Comparison of ENCODE assay signal across 23 cellular contexts in the genomic region with DNA sequence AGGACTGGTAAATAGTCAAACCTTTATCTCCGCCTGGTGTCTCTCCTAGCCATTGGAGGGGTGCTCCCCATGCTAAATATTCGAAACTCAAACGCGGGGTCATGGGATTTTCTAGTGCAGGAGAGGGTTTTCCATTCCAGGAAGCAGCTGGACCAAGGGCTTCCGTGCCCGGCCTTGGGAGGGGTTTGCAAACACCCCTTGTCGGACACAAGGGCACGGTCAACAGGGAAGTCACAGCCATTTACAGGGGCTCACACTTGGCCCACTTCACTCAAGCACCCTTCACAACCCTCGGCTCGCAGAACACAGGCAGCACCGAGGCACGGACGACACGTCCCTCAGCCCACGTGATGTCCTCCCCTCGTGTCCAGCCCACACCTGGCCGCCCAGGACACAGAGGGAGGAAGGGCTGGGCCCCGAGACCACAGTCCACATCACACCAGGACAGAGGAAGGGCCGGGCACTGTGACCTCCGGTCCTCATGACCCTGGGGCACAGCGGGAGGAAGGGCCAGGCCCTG. TPM values are rescaled to one million over a fixed set of nuclear protein-coding genes. Genes with fewer than 3 reads are reported as not detected.
DNase-seq lines count a peak whose midpoint lies in the region; ATAC-seq and TF ChIP-seq lines count a peak whose summit lies in the region.
"Had no signal": no experiment of that assay in that cellular context is flagged by ENCODE, and none has a peak within 500 bp of the region (broad histone marks: within the 10 kb centered on the region; RNA-seq: fewer than 3 reads in every experiment).

No MANE protein-coding gene starts in this region.

- no peak overlapping the region for H4K91ac ChIP-seq in neuronal stem cell (ENCODE audit: low read depth, low read length, poor library complexity)

- no peak overlapping the region for H3K27ac ChIP-seq in right atrium auricular region
- no peak overlapping the region for H3K27ac ChIP-seq in neuronal stem cell (replicated peaks; ENCODE audit: low read length)
- H3K27ac ChIP-seq: adrenal gland; BLaER1 treated with 17β-estradiol and CSF1 and Interleukin-3, amounts not matched to agents 10 nM and 100 nM; breast epithelium; GM23248; transverse colon had no signal

- DNase-seq in Right ventricle myocardium superior (peak; percentile 39), right atrium auricular region (ENCODE audit: low spot score) (no peak), left cardiac atrium (peak; percentile 9), neuronal stem cell (ENCODE audit: low spot score) (no peak), NCI-H2171 treated with DMSO at 0.1 percent for 48 hours (lab: John Stamatoyannopoulos, UW) (no peak), KG1 (lab: John Stamatoyannopoulos, UW) (no peak), Ammon's horn (ENCODE audit: low spot score) (no peak)
- DNase-seq: activated CD4-positive, alpha-beta T cell treated with anti-CD3 and anti-CD28 coated beads for 4 hours; GM23248; IMR-90; left colon; NCI-H446 treated with DMSO at 0.1 percent for 48 hours; nephron progenitor cell; small intestine; stimulated activated CD4-positive, alpha-beta T cell treated with anti-CD3 and anti-CD28 coated beads, Interleukin-2, amount 100 ng/mL, for 48 hours; stimulated activated naive CD4-positive, alpha-beta T cell treated with Interleukin-2 at 50 U/mL for 16 hours; T-cell; transverse colon had no signal

- H3K4me1 ChIP-seq in right atrium auricular region (peaks cover 0 to 8% of the 10 kb centered on the region in 2 donors), neuronal stem cell (ENCODE audit: control insufficient read depth in 2 of 2, insufficient read depth in 1 of 2, low read depth in 1 of 2, low read length in 2 of 2) (peaks cover 8% of the 10 kb centered on the region in 2 donors)

- H3K36me3 ChIP-seq in right atrium auricular region (no peaks in the 10 kb centered on the region), neuronal stem cell (replicated peaks in 1 of 2; ENCODE audit: control insufficient read depth in 2 of 2, insufficient read depth in 2 of 2, low read length in 2 of 2) (no peaks in the 10 kb centered on the region)
- H3K36me3 ChIP-seq: adrenal gland; BLaER1 treated with 17β-estradiol and CSF1 and Interleukin-3, amounts not matched to agents 10 nM and 100 nM; breast epithelium; transverse colon had no signal

- H2BK12ac ChIP-seq in neuronal stem cell (ENCODE audit: low read length), result peak overlapping the region; percentile 73

- H3K23ac ChIP-seq in neuronal stem cell (ENCODE audit: low read depth, low read length, poor library complexity), result no peak overlapping the region

- peaks cover 2% of the 10 kb centered on the region for H3K79me1 ChIP-seq in neuronal stem cell (ENCODE audit: low read depth, low read length)

- ATAC-seq in Right ventricle myocardium superior (ENCODE audit: poor library complexity) (no peak), left cardiac atrium (no peak), HG03520 (IDR thresholded peaks at IDR 0.05; ENCODE audit: unreplicated experiment) (no peak)
- ATAC-seq: activated T-helper 17 cell treated with anti-CD3 and anti-CD28 coated beads, Interleukin-2, amount 50 U/mL, for 72 hours; left colon; T-cell had no signal

- no peak overlapping the region for H2BK120ac ChIP-seq in neuronal stem cell (ENCODE audit: low read depth, low read length)

- no peak overlapping the region for H4K8ac ChIP-seq in neuronal stem cell (ENCODE audit: low read depth, low read length)

- H3K9ac ChIP-seq in neuronal stem cell (ENCODE audit: low read depth, low read length, poor library complexity), result no peak overlapping the region
- H3K9ac ChIP-seq: BLaER1 treated with 17β-estradiol and CSF1 and Interleukin-3, amounts not matched to agents 10 nM and 100 nM; GM23248 had no signal

- no peak overlapping the region for H2AFZ ChIP-seq in neuronal stem cell (ENCODE audit: low read length)
- H2AFZ ChIP-seq: GM23248 had no signal

- H2BK5ac ChIP-seq in neuronal stem cell (ENCODE audit: low read length), result no peak overlapping the region

- H2BK15ac ChIP-seq in neuronal stem cell (ENCODE audit: low read length), result peak overlapping the region; percentile 24

- H3K4me2 ChIP-seq in neuronal stem cell (ENCODE audit: insufficient read depth, low read length, poor library complexity, severe bottlenecking), result no peak overlapping the region
- H3K4me2 ChIP-seq: BLaER1 treated with 17β-estradiol and CSF1 and Interleukin-3, amounts not matched to agents 10 nM and 100 nM had no signal

- H3K18ac ChIP-seq in neuronal stem cell (ENCODE audit: low read length), result peak overlapping the region; percentile 83

- peak overlapping the region; percentile 96 for H2AK5ac ChIP-seq in neuronal stem cell (ENCODE audit: low read depth, low read length)

- WGBS in neuronal stem cell (ENCODE audit: extremely low coverage in 2 of 2, insufficient read length in 2 of 2, insufficient replicate concordance in 1 of 2), 2 donors, result no CpG with 5 or more reads among the region's 21 CpGs

- H3K4me3 ChIP-seq in right atrium auricular region (no peak overlapping the region), neuronal stem cell (ENCODE audit: low read length in 2 of 2) (peak overlapping the region in 1 of 2 donors; percentile 9)
- H3K4me3 ChIP-seq: adrenal gland; BLaER1 treated with 17β-estradiol and CSF1 and Interleukin-3, amounts not matched to agents 10 nM and 100 nM; breast epithelium; GM23248; transverse colon had no signal

- H3K27me3 ChIP-seq in right atrium auricular region (no peaks in the 10 kb centered on the region), neuronal stem cell (ENCODE audit: control insufficient read depth in 3 of 3, insufficient read depth in 3 of 3, low read depth in 1 of 3, low read length in 3 of 3) (no peaks in the 10 kb centered on the region)
- H3K27me3 ChIP-seq: adrenal gland; BLaER1 treated with 17β-estradiol and CSF1 and Interleukin-3, amounts not matched to agents 10 nM and 100 nM; breast epithelium; transverse colon had no signal

- intact Hi-C loops in Right ventricle myocardium superior (cut with DNase I) (no loop called here), left cardiac atrium (cut with DNase I) (no loop called here)

- TF ChIP-seq CTCF in right atrium auricular region (IDR thresholded peaks at IDR 0.05), result no peak

- H3K14ac ChIP-seq in neuronal stem cell (ENCODE audit: low read length), result peak overlapping the region; percentile 75

- H3K4ac ChIP-seq in neuronal stem cell (ENCODE audit: low read length), result no peak overlapping the region

- H3K9me3 ChIP-seq in right atrium auricular region, result no peaks in the 10 kb centered on the region
- H3K9me3 ChIP-seq in neuronal stem cell (replicated peaks in 1 of 2; ENCODE audit: control insufficient read depth in 2 of 2, insufficient read depth in 1 of 2, low read depth in 1 of 2, low read length in 2 of 2), result no peaks in the 10 kb centered on the region
- H3K9me3 ChIP-seq: adrenal gland, breast epithelium, transverse colon had no signal

RNA-seq across cellular contexts. Expression of a gene that starts 10.3 kb away (rescaled TPM):
- total RNA-seq in Right ventricle myocardium superior, result 5.1 TPM
- total RNA-seq in right atrium auricular region, result 1 to 10 TPM; 2.2 to 3.0 TPM
- total RNA-seq in left cardiac atrium, result 10 to 100 TPM in 1 of 2 donors, 1 to 10 TPM in 1; 2.9 to 13.7 TPM
- 32.6 TPM for polyA plus RNA-seq in neuronal stem cell (2013, experiment 1 of 2)
- 33.7 TPM for polyA plus RNA-seq in neuronal stem cell (2013, experiment 2 of 2)

RNA-seq across cellular contexts. Expression of a gene that starts 47.7 kb away (rescaled TPM):
- total RNA-seq in Right ventricle myocardium superior (50.8 TPM), right atrium auricular region (10 to 100 TPM; 44.6 to 52.1 TPM), left cardiac atrium (10 to 100 TPM; 48.0 to 55.6 TPM)
- 42.2 TPM for polyA plus RNA-seq in neuronal stem cell (2013, experiment 1 of 2)
- polyA plus RNA-seq in neuronal stem cell (2013, experiment 2 of 2), result 42.0 TPM

Comparison
In these comparisons a context has a peak if more than half of its experiments do, and no peak if none do; other contexts are left out.
1. DNase-seq: peak in Right ventricle myocardium superior (single experiment) and left cardiac atrium (single experiment); none in right atrium auricular region (single experiment), neuronal stem cell (single experiment), NCI-H2171 treated with DMSO at 0.1 percent for 48 hours (single experiment), KG1 (single experiment) and Ammon's horn (single experiment).